ENCODE assay signal across 8 cellular contexts in the genomic region with DNA sequence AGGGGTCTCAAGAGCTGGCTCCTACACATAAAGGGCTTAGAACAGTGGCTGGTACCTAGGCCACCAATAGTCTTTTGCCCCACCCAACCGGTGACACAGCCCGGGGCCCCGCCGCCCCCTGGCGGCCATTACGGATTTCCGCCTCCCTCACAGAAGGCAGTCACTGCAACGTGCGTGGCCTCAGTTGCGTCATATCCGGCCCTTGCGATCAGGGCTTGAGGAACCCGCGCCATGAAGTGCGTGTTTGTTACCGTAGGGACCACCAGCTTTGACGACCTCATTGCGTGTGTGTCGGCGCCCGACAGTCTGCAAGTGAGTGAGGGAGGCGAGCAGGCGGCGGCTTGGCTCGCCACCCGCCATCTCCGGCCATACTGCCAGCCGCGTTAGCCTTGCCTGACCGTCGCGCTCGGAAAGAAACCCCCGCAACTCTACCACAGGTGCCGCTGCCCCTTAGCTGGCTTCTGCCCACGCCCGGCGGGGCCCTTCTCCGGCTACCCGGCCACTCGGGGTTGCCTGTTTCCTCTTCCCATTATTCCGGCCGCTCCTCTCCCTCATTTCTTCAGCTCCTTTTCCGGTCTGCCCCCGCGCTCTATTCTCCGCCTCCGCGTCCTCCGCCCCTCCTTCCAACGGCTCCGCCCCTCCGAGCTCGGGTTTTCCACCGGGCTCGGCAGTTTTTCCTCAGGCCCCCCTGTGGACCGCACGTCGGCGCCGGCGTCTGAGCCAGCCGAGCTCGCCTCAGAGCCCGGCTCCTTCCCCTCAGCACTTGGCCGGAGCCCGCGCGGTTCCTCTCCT. TPM values are rescaled to one million over a fixed set of nuclear protein-coding genes. Genes with fewer than 3 reads are reported as not detected.
A peak's percentile ranks its signal among the peaks of the same experiment; 100 is the strongest.
DNase-seq lines count a peak whose midpoint lies in the region; ATAC-seq and TF ChIP-seq lines count a peak whose summit lies in the region.

A gene (plus strand): TSS at position 183 of the 792 bp plus-strand sequence. CDS start 49 bp downstream, at position 232.

- TF ChIP-seq POLR2A in ovary (IDR thresholded peaks at IDR 0.05): peak; percentile 61
- TF ChIP-seq POLR2A in thyroid gland (IDR thresholded peaks at IDR 0.05): peak in 1 of 2 donors; percentile 70

- peak; percentile 67 for DNase-seq in NCI-H128 (lab: John Stamatoyannopoulos, UW; ENCODE audit: unreplicated experiment)
- DNase-seq in activated naive CD8-positive, alpha-beta T cell treated with anti-CD3 and anti-CD28 coated beads, Interleukin-2, amount 50 U/mL, for 16 hours (ENCODE audit: low read depth, low spot score): peak; percentile 73
- DNase-seq in Right ventricle myocardium inferior (ENCODE audit: missing footprints): peak; percentile 93
- peak; percentile 87 to 93 (median 91) for DNase-seq in ovary
- DNase-seq in thyroid gland: peak; percentile 82 to 86

- H3K9me3 ChIP-seq in SU-DHL-6 (ENCODE audit: insufficient read depth, low read length): no peaks in the 10 kb centered on the region
- no peaks in the 10 kb centered on the region for H3K9me3 ChIP-seq in ovary
- H3K9me3 ChIP-seq in thyroid gland: no peaks in the 10 kb centered on the region

- 12 to 23% (median 14%) methylated on average over 69 of the region's 69 CpGs for WGBS in ovary, 3 donors
- 0 to 1% methylated on average over 27 to 31 of the region's 69 CpGs for WGBS in thyroid gland, 2 donors

- H3K27me3 ChIP-seq in SU-DHL-6 (ENCODE audit: low read length): no peaks in the 10 kb centered on the region
- no peaks in the 10 kb centered on the region for H3K27me3 ChIP-seq in ovary
- H3K27me3 ChIP-seq in thyroid gland: no peaks in the 10 kb centered on the region

- peak; percentile 97 for ATAC-seq in HG02759 (IDR thresholded peaks at IDR 0.05; ENCODE audit: unreplicated experiment)
- peak; percentile 99 for ATAC-seq in Right ventricle myocardium inferior

- peak within 1 kb of the TSS; percentile 77 for H3K4me2 ChIP-seq in SU-DHL-6 (ENCODE audit: low read depth, low read length, poor library complexity, severe bottlenecking)

- peak within 1 kb of the TSS; percentile 90 for H3K9ac ChIP-seq in SU-DHL-6 (ENCODE audit: low read length)

- TF ChIP-seq CTCF in GM12873 (IDR thresholded peaks at IDR 0.05; ENCODE audit: insufficient read depth, low read depth, low read length, missing control alignments) (peak; percentile 74), SU-DHL-6 (IDR thresholded peaks at IDR 0.05; ENCODE audit: insufficient read depth, low read length, poor library complexity, severe bottlenecking) (peak; percentile 35), ovary (IDR thresholded peaks at IDR 0.05) (peak; percentile 58 to 66 (median 64)), thyroid gland (IDR thresholded peaks at IDR 0.05) (peak in 5 of 6 experiments; percentile 13 to 70 (median 54))

- intact Hi-C loops in Right ventricle myocardium inferior (cut with DNase I) (no loop called here), ovary (cut with DNase I) (no loop called here), thyroid gland (cut with DNase I) (no loop called here)

- no peaks in the 10 kb centered on the region for H3F3A ChIP-seq in SU-DHL-6 (ENCODE audit: insufficient read depth)

- H3K9me2 ChIP-seq in SU-DHL-6 (replicated peaks; ENCODE audit: insufficient read depth, low read length): no peaks in the 10 kb centered on the region

- H3K36me3 ChIP-seq in SU-DHL-6 (ENCODE audit: low read length) (0 out of 2 replicates have a peak, but pooled peaks cover 4% of the 10 kb centered on the region), ovary (no peaks in the 10 kb centered on the region), thyroid gland (peaks cover 3 to 7% of the 10 kb centered on the region in 2 donors)

- H3K79me2 ChIP-seq in SU-DHL-6 (ENCODE audit: insufficient read depth, low read length): peaks cover 21% of the 10 kb centered on the region; the same call in 1 of the 2 replicates

- H3K4me3 ChIP-seq in SU-DHL-6 (ENCODE audit: insufficient read depth, low read length, poor library complexity, severe bottlenecking) (peak within 1 kb of the TSS; percentile 75), ovary (peak within 1 kb of the TSS; percentile 82), thyroid gland (replicated peaks in 1 of 3) (peak within 1 kb of the TSS; percentile 26 to 62 (median 48))

- TF ChIP-seq EP300 in ovary (IDR thresholded peaks at IDR 0.05): no peak

- H2AFZ ChIP-seq in SU-DHL-6 (ENCODE audit: low read depth, low read length, severe bottlenecking): peak within 1 kb of the TSS; percentile 82

- peak within 1 kb of the TSS; percentile 76 for H3K27ac ChIP-seq in SU-DHL-6 (ENCODE audit: low read depth, low read length)
- H3K27ac ChIP-seq in ovary: peak within 1 kb of the TSS; percentile 87 to 97
- H3K27ac ChIP-seq in thyroid gland: peak within 1 kb of the TSS; percentile 92 to 95 (median 93)

- H3K4me1 ChIP-seq in ovary (ENCODE audit: insufficient read depth): peaks cover 2% of the 10 kb centered on the region
- H3K4me1 ChIP-seq in thyroid gland: no peaks in the 10 kb centered on the region

- 0 out of 2 replicates have a peak, but pooled peaks cover 4% of the 10 kb centered on the region for H4K20me1 ChIP-seq in SU-DHL-6 (ENCODE audit: low read depth, low read length)

RNA-seq across cellular contexts. Expression of the gene that starts here (rescaled TPM):
- 15.7 TPM for total RNA-seq in Right ventricle myocardium inferior
- 10 to 100 TPM; 28.2 to 81.8 (median 42.9) TPM for total RNA-seq in ovary
- polyA plus RNA-seq in ovary: 10 to 100 TPM; 26.4 to 34.1 TPM
- total RNA-seq in thyroid gland: 10 to 100 TPM; 55.7 to 89.5 (median 84.5) TPM

Comparison
In these comparisons a context has a peak if more than half of its experiments do, and no peak if none do; other contexts are left out.
1. Peak in every context shown above with its lines: DNase-seq, ATAC-seq, H3K4me3 ChIP-seq and H3K27ac ChIP-seq.